ENCODE assay signal across 2 cellular contexts in genomic region chr11:106022795-106023275, GRCh38.
TF ChIP-seq lines count a peak whose summit lies in the region.

No MANE protein-coding gene starts in this region.

TF ChIP-seq in GM23338, 12 proteins besides CTCF, POLR2A, EP300 and RAD21 (continued from another document):
- no peak for TF ChIP-seq ZNF462 (CRISPR knock-in tag; IDR thresholded peaks at IDR 0.05)
- no peak for TF ChIP-seq ZNF331 (CRISPR knock-in tag; IDR thresholded peaks at IDR 0.05; ENCODE audit: low read depth)
- no peak for TF ChIP-seq ETS1 (IDR thresholded peaks at IDR 0.05)
- TF ChIP-seq ZNF114 (CRISPR knock-in tag; IDR thresholded peaks at IDR 0.05): no peak
- no peak for TF ChIP-seq JUNB (IDR thresholded peaks at IDR 0.05; ENCODE audit: unreplicated experiment)
- no peak for TF ChIP-seq EZH2phosphoT487 (IDR thresholded peaks at IDR 0.05; ENCODE audit: unreplicated experiment)
- no peak for TF ChIP-seq REST (IDR thresholded peaks at IDR 0.05; ENCODE audit: unreplicated experiment)
- no peak for TF ChIP-seq EZH2 (IDR thresholded peaks at IDR 0.05; ENCODE audit: low read depth, unreplicated experiment)
- no peak for TF ChIP-seq NANOG (IDR thresholded peaks at IDR 0.05; ENCODE audit: borderline replicate concordance)

TF ChIP-seq in WTC11, 78 proteins besides CTCF, POLR2A, EP300 and RAD21 (continued from another document):
- TF ChIP-seq ZNF512 (CRISPR knock-in tag; IDR thresholded peaks at IDR 0.05; ENCODE audit: borderline replicate concordance) (0 out of 2 replicates have a peak, but pooled peaks have one; percentile 33), ZNF532 (CRISPR knock-in tag; IDR thresholded peaks at IDR 0.05; ENCODE audit: borderline replicate concordance) (no peak), MXD4 (CRISPR knock-in tag; IDR thresholded peaks at IDR 0.05; ENCODE audit: borderline replicate concordance) (no peak), E2F1 (CRISPR knock-in tag; IDR thresholded peaks at IDR 0.05) (no peak), ZNF121 (CRISPR knock-in tag; IDR thresholded peaks at IDR 0.05) (no peak)
